In genomic region chr7:41201021-41201420, GRCh38 we compare ENCODE assay signal across 21 cellular contexts.
"Had no signal": no experiment of that assay in that cellular context is flagged by ENCODE, and none has a peak within 500 bp of the region (broad histone marks: within the 10 kb centered on the region; RNA-seq: fewer than 3 reads in every experiment).

No MANE protein-coding gene starts in this region.

- H3K27me3 ChIP-seq: colonic mucosa, esophagus muscularis mucosa, foreskin keratinocyte, gastroesophageal sphincter, heart right ventricle had no signal

- H3K4me1 Mint-ChIP-seq: endodermal cell, naive B cell had no signal

- H3K4me3 ChIP-seq: colonic mucosa, esophagus muscularis mucosa, gastroesophageal sphincter, heart right ventricle, lower lobe of right lung, mucosa of descending colon had no signal

- H3K4me3 Mint-ChIP-seq: dendritic cell treated with granulocyte-macrophage colony-stimulating factor and Interleukin-4, amounts not matched to agents 40 ng/mL and 50 ng/mL, for 4 days; effector memory CD8-positive, alpha-beta T cell; endodermal cell; mesothelial cell of epicardium; naive B cell had no signal

- H3K4me1 ChIP-seq: colonic mucosa, esophagus muscularis mucosa, foreskin keratinocyte, gastroesophageal sphincter, heart right ventricle, lower lobe of right lung had no signal

- H3K27me3 Mint-ChIP-seq: dendritic cell treated with granulocyte-macrophage colony-stimulating factor and Interleukin-4, amounts not matched to agents 40 ng/mL and 50 ng/mL, for 4 days; effector memory CD8-positive, alpha-beta T cell; naive B cell had no signal

- H3K9me3 ChIP-seq: colonic mucosa, esophagus muscularis mucosa, gastroesophageal sphincter, heart right ventricle, lower lobe of right lung, mucosa of descending colon had no signal

- ATAC-seq: effector memory CD8-positive, alpha-beta T cell; foreskin keratinocyte; gastroesophageal sphincter; heart right ventricle; left colon; left lobe of liver; left ventricle myocardium superior; lower lobe of right lung; mucosa of descending colon had no signal

- H3K36me3 ChIP-seq: colonic mucosa, esophagus muscularis mucosa, gastroesophageal sphincter, heart right ventricle, lower lobe of right lung had no signal

- H3K36me3 Mint-ChIP-seq: mesothelial cell of epicardium, naive B cell had no signal

- H3K27ac Mint-ChIP-seq: dendritic cell treated with granulocyte-macrophage colony-stimulating factor and Interleukin-4, amounts not matched to agents 40 ng/mL and 50 ng/mL, for 4 days; effector memory CD8-positive, alpha-beta T cell; endodermal cell; mesothelial cell of epicardium; naive B cell had no signal

- H3K9me3 Mint-ChIP-seq: dendritic cell treated with granulocyte-macrophage colony-stimulating factor and Interleukin-4, amounts not matched to agents 40 ng/mL and 50 ng/mL, for 4 days; endodermal cell; mesothelial cell of epicardium had no signal

- DNase-seq: colonic mucosa; cortex of kidney; effector CD8-positive, alpha-beta T cell; effector memory CD8-positive, alpha-beta T cell; endodermal cell; foreskin keratinocyte; heart right ventricle; hippocampal formation; kidney; kidney glomerular epithelial cell; left colon; left ventricle myocardium superior; lower lobe of right lung; mesenchymal stem cell; mucosa of descending colon; naive B cell had no signal

- H3K27ac ChIP-seq: colonic mucosa, esophagus muscularis mucosa, foreskin keratinocyte, gastroesophageal sphincter, heart right ventricle, lower lobe of right lung had no signal
